13 cellular contexts compared by ENCODE assay signal in the genomic region with DNA sequence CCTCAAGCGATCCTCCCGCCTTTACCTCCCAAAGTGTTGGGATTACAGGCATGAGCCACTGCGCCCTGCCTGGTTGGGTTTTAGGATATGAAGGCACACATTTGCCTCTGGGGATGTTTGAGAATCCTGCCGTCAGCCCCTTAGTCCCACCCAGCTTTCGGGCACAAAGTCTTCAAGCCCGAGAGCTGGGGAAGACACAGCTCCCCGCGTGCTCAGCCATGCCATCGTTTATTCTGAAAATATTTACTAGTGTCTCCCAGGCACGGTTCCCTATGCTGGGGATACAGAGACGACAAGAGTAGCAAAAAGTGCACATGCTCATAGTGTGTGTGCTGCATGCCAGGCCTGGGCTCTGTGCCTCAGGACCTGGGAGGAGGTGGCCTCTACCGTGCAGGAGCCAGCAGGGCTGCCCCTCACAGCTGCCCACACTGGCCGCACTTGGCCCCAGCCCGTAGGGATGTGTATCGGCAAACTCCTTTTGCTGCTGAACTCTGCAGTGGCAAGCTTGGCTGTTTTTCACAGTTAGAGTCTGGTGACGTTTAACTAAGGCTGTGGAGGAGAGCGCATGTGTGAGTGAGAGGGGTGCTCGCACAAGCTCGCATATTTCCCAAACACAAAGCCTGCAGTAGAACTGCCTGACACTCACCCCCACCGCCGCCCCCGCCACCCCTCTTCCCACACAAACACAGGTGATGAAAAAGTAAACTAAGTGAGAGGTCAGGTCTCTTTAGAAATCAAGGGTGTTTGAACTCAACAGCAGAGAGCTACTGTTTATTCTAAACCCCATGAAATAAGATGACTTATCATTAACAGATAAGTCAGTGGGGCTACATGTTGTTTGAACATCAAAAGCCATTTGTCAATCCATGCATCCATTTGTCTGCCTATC.
DNase-seq lines count a peak whose midpoint lies in the region; ATAC-seq and TF ChIP-seq lines count a peak whose summit lies in the region.
"Had no signal": no experiment of that assay in that cellular context is flagged by ENCODE, and none has a peak within 500 bp of the region (broad histone marks: within the 10 kb centered on the region; RNA-seq: fewer than 3 reads in every experiment).

No MANE protein-coding gene starts in this region.

- no peaks in the 10 kb centered on the region for H3K36me3 ChIP-seq in liver (ENCODE audit: control insufficient read depth in 4 of 4, insufficient read depth in 3 of 4, low read depth in 1 of 4, low read length in 3 of 4)
- H3K36me3 ChIP-seq in thoracic aorta, result no peaks in the 10 kb centered on the region

- peak overlapping the region in 1 of 2 donors; percentile 21 for H3K9ac ChIP-seq in liver (ENCODE audit: low read depth in 1 of 2, low read length in 2 of 2)

- TF ChIP-seq CTCF in epithelial cell of proximal tubule (conservative IDR thresholded peaks at IDR 0.05; ENCODE audit: low read depth, low read length) (no peak), liver (IDR thresholded peaks at IDR 0.05; ENCODE audit: low read depth, low read length, missing input control) (no peak), thoracic aorta (IDR thresholded peaks at IDR 0.05) (no peak)

- H3K4me3 ChIP-seq in epithelial cell of proximal tubule (ENCODE audit: low read depth, low read length) (peak overlapping the region; percentile 9), liver (ENCODE audit: low read depth in 1 of 3, low read length in 3 of 3) (no peak overlapping the region), thoracic aorta (peak overlapping the region; percentile 56)

- H3K9me3 ChIP-seq in liver (ENCODE audit: control insufficient read depth in 4 of 4, low read length in 3 of 4), result no peaks in the 10 kb centered on the region
- H3K9me3 ChIP-seq in thoracic aorta, result no peaks in the 10 kb centered on the region

- H3K4me1 ChIP-seq in liver (ENCODE audit: control insufficient read depth in 4 of 4, insufficient read depth in 4 of 4, low read length in 3 of 4), result peaks cover 8 to 28% (median 16%) of the 10 kb centered on the region in 4 donors
- H3K4me1 ChIP-seq in thoracic aorta (ENCODE audit: control insufficient read depth in 1 of 2, low read depth in 2 of 2), result peaks cover 3 to 8% of the 10 kb centered on the region in 2 donors

- TF ChIP-seq RAD21 in liver (IDR thresholded peaks at IDR 0.05), result peak in 1 of 2 donors; percentile 52

- DNase-seq in NCI-H510A treated with DMSO at 0.1 percent for 48 hours (lab: John Stamatoyannopoulos, UW), result peak; percentile 21
- DNase-seq in NCI-H510A (lab: John Stamatoyannopoulos, UW), result no peak
- DNase-seq in epithelial cell of proximal tubule (ENCODE audit: low read depth), result no peak
- no peak for DNase-seq in thoracic aorta (ENCODE audit: low spot score)
- no peak for DNase-seq in GF-D8 (lab: John Stamatoyannopoulos, UW)
- no peak for DNase-seq in NCI-H187 (lab: John Stamatoyannopoulos, UW)
- DNase-seq: activated CD8-positive, alpha-beta T cell treated with anti-CD3 and anti-CD28 coated beads, Interleukin-2, amount 10 ng/mL, durations not matched to agents 7 days and 5 days; activated naive CD4-positive, alpha-beta T cell treated with Interleukin-2 at 50 U/mL for 16 hours; naive B cell; NCI-H2171 treated with DMSO at 0.1 percent for 48 hours; T-helper 9 cell had no signal

- 30% methylated on average over 22 of the region's 22 CpGs for WGBS in liver

- ATAC-seq in thoracic aorta (ENCODE audit: insufficient number of reproducible peaks, low FRiP score, low read depth) (no peak), HG03135 (IDR thresholded peaks at IDR 0.05; ENCODE audit: unreplicated experiment) (no peak)
- ATAC-seq: activated CD8-positive, alpha-beta T cell treated with anti-CD3 and anti-CD28 coated beads, Interleukin-2, amount 10 ng/mL, durations not matched to agents 7 days and 5 days had no signal

- H3K27me3 ChIP-seq in liver (ENCODE audit: control insufficient read depth in 4 of 4, insufficient read depth in 4 of 4, low read length in 3 of 4) (no peaks in the 10 kb centered on the region), thoracic aorta (replicated peaks; ENCODE audit: insufficient read depth) (no peaks in the 10 kb centered on the region)

- H3K27ac ChIP-seq in liver (ENCODE audit: low read depth in 1 of 2, low read length in 2 of 2), result peak overlapping the region; percentile 73 to 83
- H3K27ac ChIP-seq in thoracic aorta, result no peak overlapping the region

TF ChIP-seq in liver, 16 proteins besides CTCF, POLR2A, EP300 and RAD21:
- TF ChIP-seq YY1 (IDR thresholded peaks at IDR 0.05) (peak; percentile 60), FOXA2 (IDR thresholded peaks at IDR 0.05) (peak; percentile 36), ZBTB33 (IDR thresholded peaks at IDR 0.05) (peak; percentile 34), FOXA1 (IDR thresholded peaks at IDR 0.05) (peak; percentile 30), TAF1 (conservative IDR thresholded peaks at IDR 0.05) (no peak), SP1 (IDR thresholded peaks at IDR 0.05) (peak; percentile 69), GABPA (IDR thresholded peaks at IDR 0.05 in 1 of 2, conservative IDR thresholded peaks at IDR 0.05 in 1 of 2) (no peak), RXRA (IDR thresholded peaks at IDR 0.05) (peak; percentile 83 to 88), NR2F2 (IDR thresholded peaks at IDR 0.05) (no peak), EGR1 (IDR thresholded peaks at IDR 0.05; ENCODE audit: low read depth in 2 of 2) (peak; percentile 78 to 86), HNF4G (IDR thresholded peaks at IDR 0.05) (no peak), HNF4A (conservative IDR thresholded peaks at IDR 0.05) (peak; percentile 20 to 56)
- TF ChIP-seq, protein P1, sequence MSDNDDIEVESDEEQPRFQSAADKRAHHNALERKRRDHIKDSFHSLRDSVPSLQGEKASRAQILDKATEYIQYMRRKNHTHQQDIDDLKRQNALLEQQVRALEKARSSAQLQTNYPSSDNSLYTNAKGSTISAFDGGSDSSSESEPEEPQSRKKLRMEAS (IDR thresholded peaks at IDR 0.05), result peak; percentile 58
- TF ChIP-seq, protein P2, sequence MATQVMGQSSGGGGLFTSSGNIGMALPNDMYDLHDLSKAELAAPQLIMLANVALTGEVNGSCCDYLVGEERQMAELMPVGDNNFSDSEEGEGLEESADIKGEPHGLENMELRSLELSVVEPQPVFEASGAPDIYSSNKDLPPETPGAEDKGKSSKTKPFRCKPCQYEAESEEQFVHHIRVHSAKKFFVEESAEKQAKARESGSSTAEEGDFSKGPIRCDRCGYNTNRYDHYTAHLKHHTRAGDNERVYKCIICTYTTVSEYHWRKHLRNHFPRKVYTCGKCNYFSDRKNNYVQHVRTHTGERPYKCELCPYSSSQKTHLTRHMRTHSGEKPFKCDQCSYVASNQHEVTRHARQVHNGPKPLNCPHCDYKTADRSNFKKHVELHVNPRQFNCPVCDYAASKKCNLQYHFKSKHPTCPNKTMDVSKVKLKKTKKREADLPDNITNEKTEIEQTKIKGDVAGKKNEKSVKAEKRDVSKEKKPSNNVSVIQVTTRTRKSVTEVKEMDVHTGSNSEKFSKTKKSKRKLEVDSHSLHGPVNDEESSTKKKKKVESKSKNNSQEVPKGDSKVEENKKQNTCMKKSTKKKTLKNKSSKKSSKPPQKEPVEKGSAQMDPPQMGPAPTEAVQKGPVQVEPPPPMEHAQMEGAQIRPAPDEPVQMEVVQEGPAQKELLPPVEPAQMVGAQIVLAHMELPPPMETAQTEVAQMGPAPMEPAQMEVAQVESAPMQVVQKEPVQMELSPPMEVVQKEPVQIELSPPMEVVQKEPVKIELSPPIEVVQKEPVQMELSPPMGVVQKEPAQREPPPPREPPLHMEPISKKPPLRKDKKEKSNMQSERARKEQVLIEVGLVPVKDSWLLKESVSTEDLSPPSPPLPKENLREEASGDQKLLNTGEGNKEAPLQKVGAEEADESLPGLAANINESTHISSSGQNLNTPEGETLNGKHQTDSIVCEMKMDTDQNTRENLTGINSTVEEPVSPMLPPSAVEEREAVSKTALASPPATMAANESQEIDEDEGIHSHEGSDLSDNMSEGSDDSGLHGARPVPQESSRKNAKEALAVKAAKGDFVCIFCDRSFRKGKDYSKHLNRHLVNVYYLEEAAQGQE (IDR thresholded peaks at IDR 0.05), result peak; percentile 36
TF ChIP-seq in liver: peak in this region for 10.

Comparison
In these comparisons a context has a peak if more than half of its experiments do, and no peak if none do; other contexts are left out.
1. H3K4me3 ChIP-seq: peak in epithelial cell of proximal tubule (single experiment) and thoracic aorta (single experiment); none in liver (0 of 3).
2. H3K27ac ChIP-seq: peak in liver (2 of 2); none in thoracic aorta (0 of 2).